In the genomic region with DNA sequence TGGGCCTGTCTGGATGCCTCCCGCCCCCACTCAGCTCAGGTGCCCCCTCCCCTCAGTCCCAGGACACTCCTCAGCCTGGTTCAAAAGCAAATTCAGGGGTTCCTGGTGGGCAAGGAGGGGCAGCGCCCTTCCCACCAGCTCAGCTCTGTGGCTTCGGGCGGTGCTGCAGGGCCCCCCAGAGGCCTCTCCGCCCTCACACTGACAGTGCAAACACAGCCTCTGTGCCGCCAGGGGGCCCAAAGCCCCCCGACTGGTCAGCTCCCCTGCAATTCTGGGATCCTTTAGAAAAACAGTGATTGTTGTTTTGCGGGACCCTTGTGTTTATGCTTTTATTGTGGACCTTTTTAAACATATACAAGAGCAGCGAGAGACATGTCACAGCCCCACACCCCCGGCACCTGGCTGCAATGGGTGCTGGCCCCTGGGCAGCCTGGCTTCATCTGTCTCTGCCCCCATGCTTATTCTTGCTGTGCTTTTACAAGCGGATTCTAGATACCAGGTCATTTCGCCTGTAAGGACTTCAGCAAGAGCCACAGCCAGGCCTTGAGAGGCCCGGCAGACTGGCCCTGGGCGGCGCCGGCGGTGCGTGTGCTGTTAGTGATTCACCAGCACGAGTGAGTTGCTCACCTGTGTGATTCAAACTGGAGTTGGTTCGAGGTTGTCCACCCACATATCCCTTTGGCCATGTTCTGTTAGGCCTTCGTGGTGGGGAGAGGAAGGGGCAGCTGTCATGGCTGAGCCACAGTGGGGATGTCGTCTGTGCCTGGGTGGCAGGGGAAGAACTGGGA, we compare ENCODE assay signal across 1 cellular context.
TF ChIP-seq lines count a peak whose summit lies in the region.

No MANE protein-coding gene starts in this region.

TF ChIP-seq in K562, 482 proteins besides CTCF, POLR2A, EP300 and RAD21:
- peak; percentile 56; the same call in 1 of the 2 replicates for TF ChIP-seq ZBTB7A (IDR thresholded peaks at IDR 0.05; ENCODE audit: borderline replicate concordance, control insufficient read depth, low read depth, low read length)
- TF ChIP-seq, protein P1, sequence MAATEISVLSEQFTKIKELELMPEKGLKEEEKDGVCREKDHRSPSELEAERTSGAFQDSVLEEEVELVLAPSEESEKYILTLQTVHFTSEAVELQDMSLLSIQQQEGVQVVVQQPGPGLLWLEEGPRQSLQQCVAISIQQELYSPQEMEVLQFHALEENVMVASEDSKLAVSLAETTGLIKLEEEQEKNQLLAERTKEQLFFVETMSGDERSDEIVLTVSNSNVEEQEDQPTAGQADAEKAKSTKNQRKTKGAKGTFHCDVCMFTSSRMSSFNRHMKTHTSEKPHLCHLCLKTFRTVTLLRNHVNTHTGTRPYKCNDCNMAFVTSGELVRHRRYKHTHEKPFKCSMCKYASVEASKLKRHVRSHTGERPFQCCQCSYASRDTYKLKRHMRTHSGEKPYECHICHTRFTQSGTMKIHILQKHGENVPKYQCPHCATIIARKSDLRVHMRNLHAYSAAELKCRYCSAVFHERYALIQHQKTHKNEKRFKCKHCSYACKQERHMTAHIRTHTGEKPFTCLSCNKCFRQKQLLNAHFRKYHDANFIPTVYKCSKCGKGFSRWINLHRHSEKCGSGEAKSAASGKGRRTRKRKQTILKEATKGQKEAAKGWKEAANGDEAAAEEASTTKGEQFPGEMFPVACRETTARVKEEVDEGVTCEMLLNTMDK (IDR thresholded peaks at IDR 0.05; ENCODE audit: borderline replicate concordance, insufficient read depth, low read depth, low read length, poor library complexity, severe bottlenecking): peak; percentile 34
- TF ChIP-seq GABPB2 (CRISPR knock-in tag; conservative IDR thresholded peaks at IDR 0.05): no peak
- peak; percentile 29; the same call in 1 of the 2 replicates for TF ChIP-seq STAG1 (CRISPR knock-in tag; IDR thresholded peaks at IDR 0.05; ENCODE audit: borderline replicate concordance)
- TF ChIP-seq, protein P2, sequence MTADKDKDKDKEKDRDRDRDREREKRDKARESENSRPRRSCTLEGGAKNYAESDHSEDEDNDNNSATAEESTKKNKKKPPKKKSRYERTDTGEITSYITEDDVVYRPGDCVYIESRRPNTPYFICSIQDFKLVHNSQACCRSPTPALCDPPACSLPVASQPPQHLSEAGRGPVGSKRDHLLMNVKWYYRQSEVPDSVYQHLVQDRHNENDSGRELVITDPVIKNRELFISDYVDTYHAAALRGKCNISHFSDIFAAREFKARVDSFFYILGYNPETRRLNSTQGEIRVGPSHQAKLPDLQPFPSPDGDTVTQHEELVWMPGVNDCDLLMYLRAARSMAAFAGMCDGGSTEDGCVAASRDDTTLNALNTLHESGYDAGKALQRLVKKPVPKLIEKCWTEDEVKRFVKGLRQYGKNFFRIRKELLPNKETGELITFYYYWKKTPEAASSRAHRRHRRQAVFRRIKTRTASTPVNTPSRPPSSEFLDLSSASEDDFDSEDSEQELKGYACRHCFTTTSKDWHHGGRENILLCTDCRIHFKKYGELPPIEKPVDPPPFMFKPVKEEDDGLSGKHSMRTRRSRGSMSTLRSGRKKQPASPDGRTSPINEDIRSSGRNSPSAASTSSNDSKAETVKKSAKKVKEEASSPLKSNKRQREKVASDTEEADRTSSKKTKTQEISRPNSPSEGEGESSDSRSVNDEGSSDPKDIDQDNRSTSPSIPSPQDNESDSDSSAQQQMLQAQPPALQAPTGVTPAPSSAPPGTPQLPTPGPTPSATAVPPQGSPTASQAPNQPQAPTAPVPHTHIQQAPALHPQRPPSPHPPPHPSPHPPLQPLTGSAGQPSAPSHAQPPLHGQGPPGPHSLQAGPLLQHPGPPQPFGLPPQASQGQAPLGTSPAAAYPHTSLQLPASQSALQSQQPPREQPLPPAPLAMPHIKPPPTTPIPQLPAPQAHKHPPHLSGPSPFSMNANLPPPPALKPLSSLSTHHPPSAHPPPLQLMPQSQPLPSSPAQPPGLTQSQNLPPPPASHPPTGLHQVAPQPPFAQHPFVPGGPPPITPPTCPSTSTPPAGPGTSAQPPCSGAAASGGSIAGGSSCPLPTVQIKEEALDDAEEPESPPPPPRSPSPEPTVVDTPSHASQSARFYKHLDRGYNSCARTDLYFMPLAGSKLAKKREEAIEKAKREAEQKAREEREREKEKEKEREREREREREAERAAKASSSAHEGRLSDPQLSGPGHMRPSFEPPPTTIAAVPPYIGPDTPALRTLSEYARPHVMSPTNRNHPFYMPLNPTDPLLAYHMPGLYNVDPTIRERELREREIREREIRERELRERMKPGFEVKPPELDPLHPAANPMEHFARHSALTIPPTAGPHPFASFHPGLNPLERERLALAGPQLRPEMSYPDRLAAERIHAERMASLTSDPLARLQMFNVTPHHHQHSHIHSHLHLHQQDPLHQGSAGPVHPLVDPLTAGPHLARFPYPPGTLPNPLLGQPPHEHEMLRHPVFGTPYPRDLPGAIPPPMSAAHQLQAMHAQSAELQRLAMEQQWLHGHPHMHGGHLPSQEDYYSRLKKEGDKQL (CRISPR knock-in tag; IDR thresholded peaks at IDR 0.05; ENCODE audit: borderline replicate concordance): no peak
- 0 out of 2 replicates have a peak, but pooled peaks have one; percentile 6 for TF ChIP-seq SMC3 (conservative IDR thresholded peaks at IDR 0.05; ENCODE audit: insufficient read depth, low read depth, low read length)
